Comparison of ENCODE assay signal across 8 cellular contexts in the genomic region with DNA sequence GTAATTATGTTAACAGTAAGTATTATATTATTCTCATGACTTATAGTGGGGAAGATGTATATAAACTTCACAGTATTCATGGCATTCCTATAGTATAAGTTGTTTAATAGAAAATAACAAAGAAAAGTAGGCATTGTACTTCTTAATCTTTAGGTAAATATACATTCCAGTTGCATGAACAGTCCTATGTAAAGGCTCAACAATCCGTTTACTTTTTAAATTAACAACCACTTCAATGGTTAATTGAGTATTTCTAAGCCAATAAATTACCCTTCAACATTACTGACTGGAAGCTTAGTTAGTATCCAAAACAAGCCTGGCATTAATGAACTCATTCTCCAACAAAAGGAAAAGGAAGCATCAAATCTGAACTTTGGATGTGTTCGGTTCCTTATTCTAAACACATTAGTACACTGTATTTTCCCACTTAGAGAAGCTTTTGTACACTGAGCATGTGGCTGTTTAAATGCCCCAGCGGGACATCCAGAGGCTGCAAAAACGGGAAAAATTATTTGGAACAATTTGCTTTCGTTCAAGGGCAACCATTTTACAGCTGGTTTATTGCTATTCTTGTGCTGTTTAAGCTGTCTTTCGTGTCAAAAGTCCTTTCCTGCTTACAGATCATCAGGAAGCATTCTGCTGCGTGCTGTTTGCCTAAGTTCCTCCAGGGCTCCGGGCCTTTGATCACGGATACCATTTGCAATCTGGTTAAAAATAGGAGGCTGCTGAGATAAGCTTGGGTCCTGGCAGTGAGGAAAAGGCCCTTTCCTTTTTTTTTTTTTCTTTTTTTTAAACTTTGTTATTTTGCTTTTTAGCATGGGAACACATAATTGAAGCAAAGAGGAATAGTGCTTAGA.
DNase-seq lines count a peak whose midpoint lies in the region; ATAC-seq and TF ChIP-seq lines count a peak whose summit lies in the region.

No MANE protein-coding gene starts in this region.

- DNase-seq in Caco-2 (peak; percentile 38 to 47), fibroblast of lung (ENCODE audit: low read depth in 2 of 2) (peak; percentile 54 to 59), neural crest cell (ENCODE audit: low read depth, low spot score) (peak; percentile 42), GM19238 (ENCODE audit: insufficient read length, low spot score) (no peak), immature natural killer cell (no peak)
- no peak for DNase-seq in stimulated activated CD4-positive, alpha-beta T cell treated with anti-CD3 and anti-CD28 coated beads, Interleukin-15, amount 100 ng/mL, for 24 hours

- H3K4me3 Mint-ChIP-seq in Caco-2 (ENCODE audit: unreplicated experiment) = peak overlapping the region; percentile 54
- H3K4me3 Mint-ChIP-seq in neural crest cell = peak overlapping the region; percentile 68
- H3K4me3 Mint-ChIP-seq in immature natural killer cell = no peak overlapping the region

- no peaks in the 10 kb centered on the region for H3K79me2 ChIP-seq in OCI-LY1 (ENCODE audit: insufficient read depth, low read length)
- H3K79me2 ChIP-seq in fibroblast of lung (ENCODE audit: control insufficient read depth, insufficient read depth, low read length) = no peaks in the 10 kb centered on the region

- no peaks in the 10 kb centered on the region for H3K9me3 ChIP-seq in Caco-2
- no peaks in the 10 kb centered on the region for H3K9me3 ChIP-seq in OCI-LY1 (ENCODE audit: low read length)
- no peaks in the 10 kb centered on the region for H3K9me3 ChIP-seq in fibroblast of lung (ENCODE audit: control insufficient read depth, insufficient read depth, low read depth, low read length)

- CTCF ChIA-PET in Caco-2 (lab: Charles Lee) = no interaction called here

- H3F3A ChIP-seq in OCI-LY1 (ENCODE audit: insufficient read depth, low read length) = no peaks in the 10 kb centered on the region; the same call in 1 of the 2 replicates

- intact Hi-C loops in Caco-2 (cut with micrococcal nuclease; ENCODE audit: unreplicated experiment) = no loop called here

- H3K4me2 ChIP-seq in OCI-LY1 (ENCODE audit: low read length) (peak overlapping the region; percentile 52), fibroblast of lung (ENCODE audit: extremely low read depth, insufficient read depth, low read length) (peak overlapping the region; percentile 67)

- H3K27me3 Mint-ChIP-seq in Caco-2 (ENCODE audit: insufficient read depth, unreplicated experiment) (no peaks in the 10 kb centered on the region), neural crest cell (ENCODE audit: low read depth) (no peaks in the 10 kb centered on the region), immature natural killer cell (ENCODE audit: low read depth in 3 of 3) (peaks cover 0 to 3% (median 0%) of the 10 kb centered on the region in 3 donors)

- H3K4me3 ChIP-seq in Caco-2 (ENCODE audit: low read depth, low read length) = peak overlapping the region; percentile 21; the same call in 1 of the 2 replicates
- no peak overlapping the region for H3K4me3 ChIP-seq in OCI-LY1 (ENCODE audit: low read depth, low read length, poor library complexity, severe bottlenecking)
- H3K4me3 ChIP-seq in fibroblast of lung (replicated peaks in 1 of 4; ENCODE audit: control extremely low read depth in 1 of 4, insufficient read depth in 1 of 4, low read depth in 3 of 4, low read length in 4 of 4) = peak overlapping the region in 1 of 4 experiments; percentile 8

- ATAC-seq in HG03442 (IDR thresholded peaks at IDR 0.05; ENCODE audit: unreplicated experiment) = no peak

- no peak overlapping the region for H3K27ac Mint-ChIP-seq in Caco-2 (ENCODE audit: unreplicated experiment)
- peak overlapping the region; percentile 91 for H3K27ac Mint-ChIP-seq in neural crest cell (ENCODE audit: unreplicated experiment)
- H3K27ac Mint-ChIP-seq in immature natural killer cell = no peak overlapping the region

- no peaks in the 10 kb centered on the region for H3K36me3 Mint-ChIP-seq in Caco-2 (ENCODE audit: insufficient read depth, unreplicated experiment)
- no peaks in the 10 kb centered on the region for H3K36me3 Mint-ChIP-seq in neural crest cell (ENCODE audit: low read depth)
- H3K36me3 Mint-ChIP-seq in immature natural killer cell = no peaks in the 10 kb centered on the region

- H3K27me3 ChIP-seq in Caco-2 (replicated peaks; ENCODE audit: control insufficient read depth, insufficient read depth, low read length) (no peaks in the 10 kb centered on the region), OCI-LY1 (ENCODE audit: insufficient read depth, low read length) (no peaks in the 10 kb centered on the region), fibroblast of lung (ENCODE audit: control insufficient read depth, insufficient read depth, low read length) (no peaks in the 10 kb centered on the region)

- BruUV-seq in Caco-2 (replicated peaks; lab: Mats Ljungman, UMichigan) = no TSS peak

- H3K9ac ChIP-seq in OCI-LY1 (ENCODE audit: low read length) (no peak overlapping the region; the same call in 1 of the 2 replicates), fibroblast of lung (ENCODE audit: insufficient read depth, low read length) (no peak overlapping the region)

- H4K20me1 ChIP-seq in OCI-LY1 (ENCODE audit: insufficient read depth, low read length) (no peaks in the 10 kb centered on the region), fibroblast of lung (ENCODE audit: control insufficient read depth, extremely low read depth, insufficient read depth, low read length) (no peaks in the 10 kb centered on the region)

- POLR2A ChIA-PET in Caco-2 (lab: Charles Lee) = interaction anchor here (0.7 kb wide), 1 partner anchor 589 kb away, joined by 9 read pairs; no protein-coding TSS in a partner anchor

- no peaks in the 10 kb centered on the region for H3K9me2 ChIP-seq in OCI-LY1 (ENCODE audit: low read depth, low read length)

- TF ChIP-seq CTCF in Caco-2 (IDR thresholded peaks at IDR 0.05; ENCODE audit: insufficient read depth in 1 of 2, low read depth in 1 of 2, low read length in 1 of 2, severe bottlenecking in 1 of 2, unreplicated experiment in 1 of 2) (no peak), OCI-LY1 (IDR thresholded peaks at IDR 0.05; ENCODE audit: low read length) (no peak), fibroblast of lung (conservative IDR thresholded peaks at IDR 0.05 in 1 of 2, IDR thresholded peaks at IDR 0.05 in 1 of 2; ENCODE audit: low read depth in 1 of 2, low read length in 2 of 2) (peak; percentile 25 to 32), neural crest cell (conservative IDR thresholded peaks at IDR 0.05) (peak; percentile 51)

- peak overlapping the region; percentile 27 for H2AFZ ChIP-seq in OCI-LY1 (ENCODE audit: low read length)
- peak overlapping the region; percentile 78 for H2AFZ ChIP-seq in fibroblast of lung (ENCODE audit: low read length)

- H3K27ac ChIP-seq in OCI-LY1 (ENCODE audit: low read depth, low read length, poor library complexity, severe bottlenecking) = no peak overlapping the region
- H3K27ac ChIP-seq in fibroblast of lung (ENCODE audit: insufficient read depth, low read length) = peak overlapping the region; percentile 23

- peaks cover 8% of the 10 kb centered on the region for H3K4me1 ChIP-seq in Caco-2
- H3K4me1 ChIP-seq in OCI-LY1 (ENCODE audit: insufficient read depth, low read length, severe bottlenecking) = peaks cover 56% of the 10 kb centered on the region
- H3K4me1 ChIP-seq in fibroblast of lung (ENCODE audit: control insufficient read depth, extremely low read depth, insufficient read depth, low read length) = no peaks in the 10 kb centered on the region

- H3K9me3 Mint-ChIP-seq in Caco-2 (ENCODE audit: unreplicated experiment) = no peaks in the 10 kb centered on the region
- H3K9me3 Mint-ChIP-seq in neural crest cell = peaks cover 2% of the 10 kb centered on the region
- H3K9me3 Mint-ChIP-seq in immature natural killer cell = peaks cover 0 to 2% (median 0%) of the 10 kb centered on the region in 6 donors

- H3K36me3 ChIP-seq in Caco-2 (ENCODE audit: control insufficient read depth, insufficient read depth, low read length) (no peaks in the 10 kb centered on the region), OCI-LY1 (ENCODE audit: insufficient read depth, low read length) (no peaks in the 10 kb centered on the region), fibroblast of lung (ENCODE audit: control insufficient read depth, insufficient read depth, low read length) (no peaks in the 10 kb centered on the region)

- H3K4me1 Mint-ChIP-seq in Caco-2 (ENCODE audit: low read depth, unreplicated experiment) (no peaks in the 10 kb centered on the region), neural crest cell (peaks cover 55% of the 10 kb centered on the region), immature natural killer cell (no peaks in the 10 kb centered on the region)

Comparison
In these comparisons a context has a peak if more than half of its experiments do, and no peak if none do; other contexts are left out.
1. DNase-seq: peak in Caco-2 (2 of 2), fibroblast of lung (2 of 2) and neural crest cell (single experiment); none in GM19238 (single experiment), stimulated activated CD4-positive, alpha-beta T cell treated with anti-CD3 and anti-CD28 coated beads, Interleukin-15, amount 100 ng/mL, for 24 hours (single experiment) and immature natural killer cell (0 of 3).
2. H3K4me3 Mint-ChIP-seq: peak in Caco-2 (single experiment) and neural crest cell (single experiment); none in immature natural killer cell (0 of 5).
3. CTCF ChIP-seq: peak in fibroblast of lung (2 of 2) and neural crest cell (single experiment); none in Caco-2 (0 of 2) and OCI-LY1 (single experiment).